ENCODE assay signal across 15 cellular contexts in genomic region chr5:150152636-150153462, GRCh38. TPM values are rescaled to one million over a fixed set of nuclear protein-coding genes. Genes with fewer than 3 reads are reported as not detected.
DNase-seq lines count a peak whose midpoint lies in the region; ATAC-seq, FAIRE-seq and TF ChIP-seq lines count a peak whose summit lies in the region.
"Had no signal": no experiment of that assay in that cellular context is flagged by ENCODE, and none has a peak within 500 bp of the region (broad histone marks: within the 10 kb centered on the region; RNA-seq: fewer than 3 reads in every experiment).

No MANE protein-coding gene starts in this region.

- FAIRE-seq in GM19239 (lab: Jason Lieb, UNC) = no peak
- FAIRE-seq: K562 had no signal

- POLR2A ChIA-PET in SK-N-SH (lab: Yijun Ruan, JAX) = interaction anchor here (0.9 to 1.9 kb wide), 3 partner anchors 9 to 17 kb away, joined by 3 to 10 read pairs (median 6); no protein-coding TSS in a partner anchor

- ATAC-seq in psoas muscle (no peak), HG03571 (IDR thresholded peaks at IDR 0.05; ENCODE audit: unreplicated experiment) (no peak), GM18511 (IDR thresholded peaks at IDR 0.05; ENCODE audit: unreplicated experiment) (no peak)
- ATAC-seq: activated CD4-positive, alpha-beta T cell treated with anti-CD3 and anti-CD28 coated beads for 36 hours; foreskin keratinocyte; K562; stimulated activated naive CD8-positive, alpha-beta T cell treated with anti-CD3 and anti-CD28 coated beads, Interleukin-15, amount 100 ng/mL, for 72 hours had no signal

- peak overlapping the region; percentile 97 for H3K4me2 ChIP-seq in SK-N-SH

- H3K27me3 ChIP-seq in SK-N-SH (ENCODE audit: insufficient read depth) (no peaks in the 10 kb centered on the region), psoas muscle (ENCODE audit: insufficient read depth in 3 of 3, low read length in 2 of 3) (no peaks in the 10 kb centered on the region)

- no peaks in the 10 kb centered on the region for H3K9me2 ChIP-seq in SK-N-SH

- H3K27ac ChIP-seq in SK-N-SH (ENCODE audit: low read depth in 2 of 2, low read length in 1 of 2) (peak overlapping the region; percentile 94 to 98; a peak in 3 of 4 replicates), psoas muscle (peak overlapping the region; percentile 72)
- H3K27ac ChIP-seq: foreskin keratinocyte had no signal

- DNase-seq in AG09309 (ENCODE audit: low read depth) (no peak), SK-N-SH (peak; percentile 86), fibroblast of pulmonary artery (ENCODE audit: low read depth) (no peak), psoas muscle (no peak), GM19239 (ENCODE audit: insufficient read length, low spot score) (no peak), AG08395 (ENCODE audit: low spot score) (no peak)
- DNase-seq: activated CD4-positive, alpha-beta T cell treated with anti-CD3 and anti-CD28 coated beads for 36 hours; activated naive CD4-positive, alpha-beta T cell treated with anti-CD3 and anti-CD28 coated beads, Interleukin-2, amount 10 ng/mL, durations not matched to agents 7 days and 5 days; foreskin keratinocyte; SHP77 treated with DMSO at 0.1 percent for 48 hours had no signal

- H3F3A ChIP-seq in SK-N-SH (replicated peaks; ENCODE audit: insufficient read depth) = peaks cover 35% of the 10 kb centered on the region

- intact Hi-C loops in psoas muscle (cut with DNase I) = no loop called here

- CTCF ChIA-PET in SK-N-SH (lab: Yijun Ruan, JAX) = interaction anchor here (0.7 to 4.2 kb wide), 9 partner anchors 9 to 287 kb away, joined by 3 to 24 read pairs (median 5); no protein-coding TSS in a partner anchor

- no peaks in the 10 kb centered on the region for H3K9me3 ChIP-seq in SK-N-SH
- no peaks in the 10 kb centered on the region for H3K9me3 ChIP-seq in psoas muscle

- TF ChIP-seq EP300 in SK-N-SH (IDR thresholded peaks at IDR 0.05; ENCODE audit: borderline replicate concordance in 1 of 2, low read depth in 1 of 2, low read length in 1 of 2) = peak in 1 of 2 experiments; percentile 39; a peak in 1 of 4 replicates

- WGBS in SK-N-SH (ENCODE audit: low lambda C conversion rate) = 32% methylated on average over 8 of the region's 12 CpGs
- 60 to 65% (median 64%) methylated on average over 12 of the region's 12 CpGs for WGBS in psoas muscle, 3 donors

- no peak overlapping the region for H2AFZ ChIP-seq in SK-N-SH (ENCODE audit: low read depth)

- TF ChIP-seq CTCF in AG09309 (IDR thresholded peaks at IDR 0.05; ENCODE audit: control insufficient read depth, insufficient read depth, low read depth, low read length, missing control alignments) = no peak
- no peak for TF ChIP-seq CTCF in SK-N-SH (IDR thresholded peaks at IDR 0.05)
- TF ChIP-seq CTCF in fibroblast of pulmonary artery (IDR thresholded peaks at IDR 0.05; ENCODE audit: low read length, missing control alignments) = no peak
- TF ChIP-seq CTCF in psoas muscle (IDR thresholded peaks at IDR 0.05) = no peak

- no peak for TF ChIP-seq RAD21 in SK-N-SH (IDR thresholded peaks at IDR 0.05; ENCODE audit: low read length)

- peaks cover 75% of the 10 kb centered on the region for H3K79me2 ChIP-seq in SK-N-SH (ENCODE audit: insufficient read depth)

- H3K36me3 ChIP-seq in SK-N-SH (replicated peaks in 1 of 2; ENCODE audit: control insufficient read depth in 1 of 2, insufficient read depth in 2 of 2, low read length in 1 of 2) (peaks cover 4 to 8% of the 10 kb centered on the region in 2 experiments), psoas muscle (ENCODE audit: insufficient read depth in 1 of 2, low read depth in 1 of 2) (no peaks in the 10 kb centered on the region)

- H3K4me3 ChIP-seq in AG09309 (ENCODE audit: control insufficient read depth, low read depth, low read length) = peak overlapping the region; percentile 89
- peak overlapping the region; percentile 67 to 96; a peak in 3 of 4 replicates for H3K4me3 ChIP-seq in SK-N-SH (ENCODE audit: low read depth in 2 of 2, low read length in 1 of 2)
- peak overlapping the region; percentile 94 for H3K4me3 ChIP-seq in fibroblast of pulmonary artery (replicated peaks; ENCODE audit: low read depth, low read length)
- H3K4me3 ChIP-seq in psoas muscle = peak overlapping the region; percentile 63
- H3K4me3 ChIP-seq: K562 had no signal

- H3K9ac ChIP-seq in SK-N-SH = no peak overlapping the region; the same call in 1 of the 2 replicates

- H4K20me1 ChIP-seq in SK-N-SH (ENCODE audit: insufficient read depth) = peaks cover 34% of the 10 kb centered on the region

- peaks cover 21 to 78% of the 10 kb centered on the region in 2 experiments for H3K4me1 ChIP-seq in SK-N-SH (ENCODE audit: control insufficient read depth in 1 of 2, insufficient read depth in 2 of 2, low read depth in 1 of 2, low read length in 1 of 2)
- H3K4me1 ChIP-seq in psoas muscle = peaks cover 3% of the 10 kb centered on the region
- H3K4me1 ChIP-seq: foreskin keratinocyte had no signal

TF ChIP-seq in SK-N-SH, 30 proteins besides CTCF, POLR2A, EP300 and RAD21 (continues in another document):
- TF ChIP-seq SIN3A (IDR thresholded peaks at IDR 0.05; ENCODE audit: borderline replicate concordance, low read depth, low read length) (no peak), MXI1 (IDR thresholded peaks at IDR 0.05; ENCODE audit: low read depth, low read length) (no peak; the same call in 1 of the 2 replicates), JUND (IDR thresholded peaks at IDR 0.05) (no peak), PBX3 (IDR thresholded peaks at IDR 0.05) (peak; percentile 21; the same call in 1 of the 2 replicates), CHD2 (IDR thresholded peaks at IDR 0.05; ENCODE audit: low read length, partially characterized antibody) (peak; percentile 58), USF2 (IDR thresholded peaks at IDR 0.05; ENCODE audit: borderline replicate concordance, low read depth, low read length) (no peak), REST (IDR thresholded peaks at IDR 0.05; ENCODE audit: low read depth, low read length) (peak; percentile 72), TCF12 (IDR thresholded peaks at IDR 0.05) (peak; percentile 94), GATA2 (CRISPR knock-in tag; IDR thresholded peaks at IDR 0.05) (peak; percentile 70), RCOR1 (IDR thresholded peaks at IDR 0.05; ENCODE audit: low read length) (peak; percentile 77), YY1 (IDR thresholded peaks at IDR 0.05; ENCODE audit: low read depth) (no peak), FOXJ3 (CRISPR knock-in tag; IDR thresholded peaks at IDR 0.05) (peak; percentile 19; the same call in 1 of the 2 replicates), FOXM1 (IDR thresholded peaks at IDR 0.05; ENCODE audit: low read depth) (no peak), SMC3 (IDR thresholded peaks at IDR 0.05; ENCODE audit: low read depth, low read length) (no peak)

RNA-seq across cellular contexts. Expression of gene PDGFRB, which starts 2.8 kb away (rescaled TPM):
- 25.9 and 32.1 TPM in 2 replicates for polyA plus RNA-seq in SK-N-SH (2012; rRNA removed)
- polyA plus RNA-seq in SK-N-SH (2012; cell fraction: cytosol; rRNA removed) = 13.2 and 19.7 TPM in 2 replicates
- polyA plus RNA-seq in SK-N-SH (2012; cell fraction: nucleus; rRNA removed) = 57.0 and 58.5 TPM in 2 replicates
- total RNA-seq in psoas muscle = 10 to 100 TPM; 34.0 to 56.0 (median 39.1) TPM
- 10 to 100 TPM; 14.6 to 19.9 (median 19.2) TPM for polyA plus RNA-seq in psoas muscle
- total RNA-seq: activated CD4-positive, alpha-beta T cell treated with anti-CD3 and anti-CD28 coated beads for 36 hours; foreskin keratinocyte had no signal
- polyA plus RNA-seq: foreskin keratinocyte had no signal

RNA-seq across cellular contexts. Expression of gene CDX1, which starts 13.7 kb away (rescaled TPM):
- polyA plus RNA-seq in SK-N-SH (2012; rRNA removed) (0.23 and 0.26 TPM in 2 replicates), psoas muscle (under 1 TPM in 2 of 3 donors, not detected in 1; 0.06 to 0.08 TPM)
- 0.19 and 0.26 TPM in 2 replicates for polyA plus RNA-seq in SK-N-SH (2012; cell fraction: cytosol; rRNA removed)
- polyA plus RNA-seq in SK-N-SH (2012; cell fraction: nucleus; rRNA removed) = 0.25 and 0.39 TPM in 2 replicates
- not detected for total RNA-seq in psoas muscle
- total RNA-seq: activated CD4-positive, alpha-beta T cell treated with anti-CD3 and anti-CD28 coated beads for 36 hours; foreskin keratinocyte; mononuclear cell had no signal
- polyA plus RNA-seq: foreskin keratinocyte had no signal

RNA-seq across cellular contexts. Expression of gene SLC6A7, which starts 37.0 kb away (rescaled TPM):
- polyA plus RNA-seq in SK-N-SH (2012; rRNA removed) (not detected in 2 replicates), psoas muscle (not detected)
- polyA plus RNA-seq in SK-N-SH (2012; cell fraction: cytosol; rRNA removed) = not detected in 2 replicates
- polyA plus RNA-seq in SK-N-SH (2012; cell fraction: nucleus; rRNA removed) = 0.04 and 0.08 TPM in 2 replicates
- not detected for total RNA-seq in psoas muscle
- total RNA-seq: activated CD4-positive, alpha-beta T cell treated with anti-CD3 and anti-CD28 coated beads for 36 hours; foreskin keratinocyte; K562 had no signal
- polyA plus RNA-seq: foreskin keratinocyte, K562 had no signal
